Comparison of ENCODE assay signal across 9 cellular contexts in genomic region chr20:34365765-34366213, GRCh38. TPM values are rescaled to one million over a fixed set of nuclear protein-coding genes. Genes with fewer than 3 reads are reported as not detected.
DNase-seq lines count a peak whose midpoint lies in the region; ATAC-seq and TF ChIP-seq lines count a peak whose summit lies in the region.
"Had no signal": no experiment of that assay in that cellular context is flagged by ENCODE, and none has a peak within 500 bp of the region (broad histone marks: within the 10 kb centered on the region; RNA-seq: fewer than 3 reads in every experiment).

No MANE protein-coding gene starts in this region.

- TF ChIP-seq POLR2A in stomach (IDR thresholded peaks at IDR 0.05) = no peak

- DNase-seq in SK-N-SH (no peak), sciatic nerve (ENCODE audit: low spot score) (peak; percentile 27), stomach (no peak), NCI-H345 treated with DMSO at 0.1 percent for 48 hours (lab: John Stamatoyannopoulos, UW; ENCODE audit: unreplicated experiment) (no peak)
- peak; percentile 55 for DNase-seq in activated CD4-positive, alpha-beta memory T cell treated with anti-CD3 and anti-CD28 coated beads, Interleukin-2, amount 10 ng/mL, durations not matched to agents 7 days and 5 days
- DNase-seq: 8988T had no signal

- peaks cover 68% of the 10 kb centered on the region for H3K4me1 Mint-ChIP-seq in activated CD4-positive, alpha-beta memory T cell treated with anti-CD3 and anti-CD28 coated beads, Interleukin-2, amount 10 ng/mL, durations not matched to agents 7 days and 5 days

- peaks cover 9% of the 10 kb centered on the region for H3F3A ChIP-seq in SK-N-SH (replicated peaks; ENCODE audit: insufficient read depth)

- H3K4me3 Mint-ChIP-seq in activated CD4-positive, alpha-beta memory T cell treated with anti-CD3 and anti-CD28 coated beads, Interleukin-2, amount 10 ng/mL, durations not matched to agents 7 days and 5 days = peak overlapping the region; percentile 14

- H3K36me3 Mint-ChIP-seq in activated CD4-positive, alpha-beta memory T cell treated with anti-CD3 and anti-CD28 coated beads, Interleukin-2, amount 10 ng/mL, durations not matched to agents 7 days and 5 days (ENCODE audit: low read depth) = peaks cover 55% of the 10 kb centered on the region

- H3K36me3 ChIP-seq in SK-N-SH (replicated peaks in 1 of 2; ENCODE audit: control insufficient read depth in 1 of 2, insufficient read depth in 2 of 2, low read length in 1 of 2) (peaks cover 11 to 40% of the 10 kb centered on the region in 2 experiments), stomach (peaks cover 12 to 23% (median 20%) of the 10 kb centered on the region in 4 donors)

- H3K27me3 ChIP-seq in SK-N-SH (ENCODE audit: insufficient read depth) = no peaks in the 10 kb centered on the region
- no peaks in the 10 kb centered on the region for H3K27me3 ChIP-seq in stomach

- no peak for ATAC-seq in SK-N-SH treated with all-trans-retinoic acid at 6 μM for 48 hours
- peak; percentile 39 for ATAC-seq in HG03159 (IDR thresholded peaks at IDR 0.05; ENCODE audit: unreplicated experiment)
- no peak for ATAC-seq in sciatic nerve
- ATAC-seq in GM19463 (IDR thresholded peaks at IDR 0.05; ENCODE audit: unreplicated experiment) = no peak

- CTCF ChIA-PET in SK-N-SH (lab: Yijun Ruan, JAX) = interaction anchor here (3.5 kb wide), 1 partner anchor 53 kb away, joined by 17 read pairs; no protein-coding TSS in a partner anchor
- CTCF ChIA-PET in activated CD4-positive, alpha-beta memory T cell treated with anti-CD3 and anti-CD28 coated beads, Interleukin-2, amount 10 ng/mL, durations not matched to agents 7 days and 5 days (lab: Charles Lee) = interaction anchor here (1.6 kb wide), 1 partner anchor 53 kb away, joined by 6 read pairs; no protein-coding TSS in a partner anchor

- H3K9me3 ChIP-seq in SK-N-SH (no peaks in the 10 kb centered on the region), stomach (no peaks in the 10 kb centered on the region)

- peaks cover 63% of the 10 kb centered on the region for H4K20me1 ChIP-seq in SK-N-SH (ENCODE audit: insufficient read depth)

- TF ChIP-seq RAD21 in SK-N-SH (IDR thresholded peaks at IDR 0.05; ENCODE audit: low read length) = no peak

- H3K27ac Mint-ChIP-seq in activated CD4-positive, alpha-beta memory T cell treated with anti-CD3 and anti-CD28 coated beads, Interleukin-2, amount 10 ng/mL, durations not matched to agents 7 days and 5 days = peak overlapping the region; percentile 6

- H3K4me3 ChIP-seq in SK-N-SH (ENCODE audit: low read depth in 2 of 2, low read length in 1 of 2) (no peak overlapping the region), stomach (no peak overlapping the region)

- H2AFZ ChIP-seq in SK-N-SH (ENCODE audit: low read depth) = no peak overlapping the region

- no peaks in the 10 kb centered on the region for H3K9me2 ChIP-seq in SK-N-SH

- no peaks in the 10 kb centered on the region for H3K9me3 Mint-ChIP-seq in activated CD4-positive, alpha-beta memory T cell treated with anti-CD3 and anti-CD28 coated beads, Interleukin-2, amount 10 ng/mL, durations not matched to agents 7 days and 5 days

- TF ChIP-seq EP300 in SK-N-SH (IDR thresholded peaks at IDR 0.05; ENCODE audit: borderline replicate concordance in 1 of 2, low read depth in 1 of 2, low read length in 1 of 2) (no peak), stomach (IDR thresholded peaks at IDR 0.05) (no peak)

- H3K27me3 Mint-ChIP-seq in activated CD4-positive, alpha-beta memory T cell treated with anti-CD3 and anti-CD28 coated beads, Interleukin-2, amount 10 ng/mL, durations not matched to agents 7 days and 5 days = no peaks in the 10 kb centered on the region

- H3K27ac ChIP-seq in SK-N-SH (ENCODE audit: low read depth in 2 of 2, low read length in 1 of 2) (no peak overlapping the region), stomach (peak overlapping the region in 2 of 5 donors; percentile 20 to 56)

- intact Hi-C loops in sciatic nerve (cut with DNase I) (no loop called here), stomach (cut with DNase I; ENCODE audit: low total_unique reads) (no loop called here)

- peaks cover 2 to 11% of the 10 kb centered on the region in 2 experiments; a peak in 2 of 4 replicates for H3K4me1 ChIP-seq in SK-N-SH (ENCODE audit: control insufficient read depth in 1 of 2, insufficient read depth in 2 of 2, low read depth in 1 of 2, low read length in 1 of 2)
- peaks cover 17 to 65% (median 53%) of the 10 kb centered on the region in 4 donors for H3K4me1 ChIP-seq in stomach

- 93% methylated on average over 3 of the region's 3 CpGs for WGBS in SK-N-SH (ENCODE audit: low lambda C conversion rate)
- 59 to 75% (median 69%) methylated on average over 3 of the region's 3 CpGs for WGBS in stomach, 5 donors

- TF ChIP-seq CTCF in SK-N-SH (IDR thresholded peaks at IDR 0.05) (no peak), stomach (IDR thresholded peaks at IDR 0.05) (no peak)

- peak overlapping the region; percentile 81 for H3K4me2 ChIP-seq in SK-N-SH

- H3K79me2 ChIP-seq in SK-N-SH (ENCODE audit: insufficient read depth) = peaks cover 77% of the 10 kb centered on the region

- POLR2A ChIA-PET in SK-N-SH (lab: Yijun Ruan, JAX) = no interaction called here
- POLR2A ChIA-PET in activated CD4-positive, alpha-beta memory T cell treated with anti-CD3 and anti-CD28 coated beads, Interleukin-2, amount 10 ng/mL, durations not matched to agents 7 days and 5 days (lab: Charles Lee) = interaction anchor here (0.8 to 1.0 kb wide), 2 partner anchors 24 to 151 kb away, joined by 3 read pairs; no protein-coding TSS in a partner anchor

- H3K9ac ChIP-seq in SK-N-SH = no peak overlapping the region

TF ChIP-seq in SK-N-SH, 30 proteins besides CTCF, POLR2A, EP300 and RAD21:
- TF ChIP-seq MXI1 (IDR thresholded peaks at IDR 0.05; ENCODE audit: low read depth, low read length) = no peak
- no peak for TF ChIP-seq JUND (IDR thresholded peaks at IDR 0.05)
- no peak for TF ChIP-seq YY1 (IDR thresholded peaks at IDR 0.05; ENCODE audit: low read depth)
- TF ChIP-seq FOSL2 (IDR thresholded peaks at IDR 0.05; ENCODE audit: borderline replicate concordance, low read depth) = no peak
- TF ChIP-seq RFX5 (IDR thresholded peaks at IDR 0.05; ENCODE audit: low read length) = no peak
- TF ChIP-seq GABPA (IDR thresholded peaks at IDR 0.05; ENCODE audit: low read depth) = no peak
- no peak for TF ChIP-seq MAX (IDR thresholded peaks at IDR 0.05; ENCODE audit: low read depth)
- no peak for TF ChIP-seq NRF1 (IDR thresholded peaks at IDR 0.05; ENCODE audit: low read depth, low read length)
- no peak for TF ChIP-seq POLR2AphosphoS5 (IDR thresholded peaks at IDR 0.05; ENCODE audit: low read depth, low read length)
- no peak for TF ChIP-seq NFIC (IDR thresholded peaks at IDR 0.05; ENCODE audit: borderline replicate concordance)

TF ChIP-seq in SK-N-SH treated with all-trans-retinoic acid at 6 μM for 48 hours, 23 proteins besides CTCF, POLR2A, EP300 and RAD21:
- TF ChIP-seq CREB5 (CRISPR knock-in tag; IDR thresholded peaks at IDR 0.05; ENCODE audit: low read depth) = no peak
- no peak for TF ChIP-seq POU6F1 (CRISPR knock-in tag; IDR thresholded peaks at IDR 0.05; ENCODE audit: borderline replicate concordance, low read depth)
- no peak for TF ChIP-seq ZC3H10 (CRISPR knock-in tag; IDR thresholded peaks at IDR 0.05)
- TF ChIP-seq ISL1 (CRISPR knock-in tag; IDR thresholded peaks at IDR 0.05) = no peak
- no peak for TF ChIP-seq ZNF70 (CRISPR knock-in tag; IDR thresholded peaks at IDR 0.05)

RNA-seq across cellular contexts. Expression of gene ITCH, which starts 2.7 kb away (rescaled TPM):
- polyA plus RNA-seq in SK-N-SH (2012; rRNA removed) (3.8 and 4.1 TPM in 2 replicates), stomach (10 to 100 TPM in 2 of 3 donors, 1 to 10 TPM in 1; 7.2 to 17.0 (median 10.8) TPM)
- polyA plus RNA-seq in SK-N-SH (2012; cell fraction: cytosol; rRNA removed) = 5.5 and 6.7 TPM in 2 replicates
- 3.1 and 6.3 TPM in 2 replicates for polyA plus RNA-seq in SK-N-SH (2012; cell fraction: nucleus; rRNA removed)
- total RNA-seq in activated CD4-positive, alpha-beta memory T cell treated with anti-CD3 and anti-CD28 coated beads, Interleukin-2, amount 10 ng/mL, durations not matched to agents 7 days and 5 days = 10 to 100 TPM; 55.5 to 56.7 TPM
- total RNA-seq in sciatic nerve (84.3 TPM), stomach (100 to 1,000 TPM in 1 of 5 donors, 10 to 100 TPM in 4; 25.8 to 138 (median 56.2) TPM)

Comparison
In these comparisons a context has a peak if more than half of its experiments do, and no peak if none do; other contexts are left out.
1. DNase-seq: peak in activated CD4-positive, alpha-beta memory T cell treated with anti-CD3 and anti-CD28 coated beads, Interleukin-2, amount 10 ng/mL, durations not matched to agents 7 days and 5 days (single experiment) and sciatic nerve (single experiment); none in SK-N-SH (single experiment), stomach (single experiment) and NCI-H345 treated with DMSO at 0.1 percent for 48 hours (single experiment).